23 cellular contexts compared by ENCODE assay signal in genomic region chr20:8876381-8876780, GRCh38.
DNase-seq lines count a peak whose midpoint lies in the region; ATAC-seq, FAIRE-seq and TF ChIP-seq lines count a peak whose summit lies in the region.
"Had no signal": no experiment of that assay in that cellular context is flagged by ENCODE, and none has a peak within 500 bp of the region (broad histone marks: within the 10 kb centered on the region; RNA-seq: fewer than 3 reads in every experiment).

No MANE protein-coding gene starts in this region.

- CTCF ChIA-PET in A549 (lab: Yijun Ruan, JAX), result interaction anchor here (0.8 to 2.3 kb wide), 4 partner anchors 10 to 27 kb away, joined by 3 to 6 read pairs (median 4); no protein-coding TSS in a partner anchor

- TF ChIP-seq CTCF in A549 (IDR thresholded peaks at IDR 0.05), result no peak

- H3K4me1 ChIP-seq in A549, result peaks cover 29% of the 10 kb centered on the region
- H3K4me1 ChIP-seq: BLaER1 treated with 17β-estradiol and CSF1 and Interleukin-3, amounts not matched to agents 10 nM and 100 nM had no signal

- DNase-seq in A549 (ENCODE audit: low read depth in 1 of 2, low spot score in 1 of 2) (no peak), NCI-H69 (lab: John Stamatoyannopoulos, UW) (peak; percentile 18), left kidney (ENCODE audit: low read depth, low spot score) (peak; percentile 35), renal cortical epithelial cell (ENCODE audit: low read depth) (peak; percentile 84), MV-4-11 (lab: John Stamatoyannopoulos, UW) (no peak), NCI-H526 (lab: John Stamatoyannopoulos, UW) (no peak)
- DNase-seq: CD4-positive, CD25-positive, alpha-beta regulatory T cell; COR-L47; DMS153; DMS79 treated with DMSO at 0.1 percent for 48 hours; EL; HCEC 1CT; HFFc6; KBM-7 had no signal

- peak; percentile 81 for FAIRE-seq in A549 (lab: Jason Lieb, UNC)
- FAIRE-seq: D721Med, G401.6, GM12891, H1 had no signal

- H3K4me2 ChIP-seq in A549, result no peak overlapping the region
- H3K4me2 ChIP-seq: BLaER1 treated with 17β-estradiol and CSF1 and Interleukin-3, amounts not matched to agents 10 nM and 100 nM had no signal

- no peak for ATAC-seq in A549
- no peak for ATAC-seq in GM21526 (IDR thresholded peaks at IDR 0.05; ENCODE audit: low FRiP score, unreplicated experiment)
- ATAC-seq in GM18519 (IDR thresholded peaks at IDR 0.05; ENCODE audit: low FRiP score, unreplicated experiment), result no peak

- POLR2A ChIA-PET in A549 (lab: Yijun Ruan, JAX), result interaction anchor here (0.6 kb wide), 1 partner anchor 142 kb away, joined by 8 read pairs; no protein-coding TSS in a partner anchor

- no peak for TF ChIP-seq POLR2A in A549 (IDR thresholded peaks at IDR 0.05; ENCODE audit: low read length)

- H3K9me3 ChIP-seq in A549, result no peaks in the 10 kb centered on the region
- H3K9me3 ChIP-seq: BLaER1 treated with 17β-estradiol and CSF1 and Interleukin-3, amounts not matched to agents 10 nM and 100 nM had no signal

- H3K4me3 ChIP-seq in A549, result no peak overlapping the region
- H3K4me3 ChIP-seq: BLaER1 treated with 17β-estradiol and CSF1 and Interleukin-3, amounts not matched to agents 10 nM and 100 nM had no signal

- TF ChIP-seq EP300 in A549 (IDR thresholded peaks at IDR 0.05), result no peak

- no peak overlapping the region for H3K27ac ChIP-seq in A549
- H3K27ac ChIP-seq: 22Rv1; BLaER1 treated with 17β-estradiol and CSF1 and Interleukin-3, amounts not matched to agents 10 nM and 100 nM; HL-60 had no signal

- TF ChIP-seq RAD21 in A549 (conservative IDR thresholded peaks at IDR 0.05 in 1 of 2, IDR thresholded peaks at IDR 0.05 in 1 of 2), result no peak

TF ChIP-seq in A549, 52 proteins besides CTCF, POLR2A, EP300 and RAD21:
- no peak for TF ChIP-seq RARB (CRISPR knock-in tag; IDR thresholded peaks at IDR 0.05)
- no peak for TF ChIP-seq EHMT2 (IDR thresholded peaks at IDR 0.05; ENCODE audit: low read depth)
- TF ChIP-seq CHD4 (IDR thresholded peaks at IDR 0.05; ENCODE audit: borderline replicate concordance), result no peak
- TF ChIP-seq MAFK (IDR thresholded peaks at IDR 0.05; ENCODE audit: partially characterized antibody), result no peak
- no peak for TF ChIP-seq MAX (IDR thresholded peaks at IDR 0.05)
- no peak for TF ChIP-seq JUNB (IDR thresholded peaks at IDR 0.05)
- TF ChIP-seq CEBPB (IDR thresholded peaks at IDR 0.05), result no peak
- no peak for TF ChIP-seq MAZ (IDR thresholded peaks at IDR 0.05; ENCODE audit: borderline replicate concordance, low read depth, low read length)
- no peak for TF ChIP-seq ESRRA (IDR thresholded peaks at IDR 0.05; ENCODE audit: borderline replicate concordance, low read length)
- TF ChIP-seq TFCP2L1 (CRISPR knock-in tag; IDR thresholded peaks at IDR 0.05), result no peak
TF ChIP-seq in A549: peak in this region for 0.

Comparison
In these comparisons a context has a peak if more than half of its experiments do, and no peak if none do; other contexts are left out.
1. DNase-seq: peak in NCI-H69 (single experiment), left kidney (single experiment) and renal cortical epithelial cell (single experiment); none in A549 (0 of 2), MV-4-11 (single experiment) and NCI-H526 (0 of 2).